Comparison of ENCODE assay signal across 1 cellular context in genomic region chr2:127606594-127607398, GRCh38.
A peak's percentile ranks its signal among the peaks of the same experiment; 100 is the strongest.
TF ChIP-seq lines count a peak whose summit lies in the region.

No MANE protein-coding gene starts in this region.

TF ChIP-seq in HepG2, 621 proteins besides CTCF, POLR2A, EP300 and RAD21 (continued from another document):
- TF ChIP-seq MAFK (conservative IDR thresholded peaks at IDR 0.05 in 1 of 2, IDR thresholded peaks at IDR 0.05 in 1 of 2; ENCODE audit: low read length in 2 of 2) = peak; percentile 59 to 78; a peak in 3 of 4 replicates
